8 cellular contexts compared by ENCODE assay signal in genomic region chr1:159780583-159781582, GRCh38. TPM values are rescaled to one million over a fixed set of nuclear protein-coding genes. Genes with fewer than 3 reads are reported as not detected.
DNase-seq lines count a peak whose midpoint lies in the region; ATAC-seq and TF ChIP-seq lines count a peak whose summit lies in the region.

Gene DUSP23 (plus strand): TSS chr1:159780962. CDS start chr1:159781101, 139 bp downstream.

- H3K4me1 ChIP-seq in colonic mucosa, result peaks cover 4% of the 10 kb centered on the region

- no peaks in the 10 kb centered on the region for H3K27me3 ChIP-seq in colonic mucosa
- no peaks in the 10 kb centered on the region for H3K27me3 ChIP-seq in layer of hippocampus (ENCODE audit: control insufficient read depth, insufficient read depth, low read length)

- ATAC-seq in GM19043 (IDR thresholded peaks at IDR 0.05; ENCODE audit: low read depth, unreplicated experiment) (peak; percentile 97), HG03378 (IDR thresholded peaks at IDR 0.05; ENCODE audit: unreplicated experiment) (peak; percentile 93)

- peak within 1 kb of the TSS; percentile 95 for H3K4me3 ChIP-seq in colonic mucosa

- TF ChIP-seq CTCF in colonic mucosa (IDR thresholded peaks at IDR 0.05), result peak; percentile 89

- H3K36me3 ChIP-seq in colonic mucosa, result no peaks in the 10 kb centered on the region

- DNase-seq in AG20443 (ENCODE audit: low spot score) (peak; percentile 99), NCI-H510A treated with DMSO at 0.1 percent for 48 hours (lab: John Stamatoyannopoulos, UW) (peak; percentile 96), colonic mucosa (peak; percentile 98)
- peak; percentile 99 for DNase-seq in activated CD4-positive, alpha-beta T cell treated with anti-CD3 and anti-CD28 coated beads, Interleukin-2, amount 10 ng/mL, durations not matched to agents 24 days and 14 days
- DNase-seq in stimulated activated CD4-positive, alpha-beta T cell treated with anti-CD3 and anti-CD28 coated beads, Interleukin-1b, Interleukin-23, amount 100 ng/mL, for 4 hours (ENCODE audit: low read depth in 2 of 2), result peak; percentile 92

- H3K36me3 Mint-ChIP-seq in activated CD4-positive, alpha-beta T cell treated with anti-CD3 and anti-CD28 coated beads, Interleukin-2, amount 10 ng/mL, durations not matched to agents 24 days and 14 days (ENCODE audit: low read depth), result no peaks in the 10 kb centered on the region

- H3K27ac ChIP-seq in colonic mucosa, result peak within 1 kb of the TSS; percentile 77
- H3K27ac ChIP-seq in layer of hippocampus (ENCODE audit: low read depth, low read length), result peak within 1 kb of the TSS; percentile 64

- no peaks in the 10 kb centered on the region for H3K9me3 Mint-ChIP-seq in activated CD4-positive, alpha-beta T cell treated with anti-CD3 and anti-CD28 coated beads, Interleukin-2, amount 10 ng/mL, durations not matched to agents 24 days and 14 days

- H3K27ac Mint-ChIP-seq in activated CD4-positive, alpha-beta T cell treated with anti-CD3 and anti-CD28 coated beads, Interleukin-2, amount 10 ng/mL, durations not matched to agents 24 days and 14 days, result peak within 1 kb of the TSS; percentile 30

- H3K9me3 ChIP-seq in colonic mucosa, result no peaks in the 10 kb centered on the region

- intact Hi-C loops in activated CD4-positive, alpha-beta T cell treated with anti-CD3 and anti-CD28 coated beads, Interleukin-2, amount 10 ng/mL, durations not matched to agents 24 days and 14 days (cut with micrococcal nuclease), result loop anchor here (1.0 to 5.0 kb wide), 5 partner anchors 110 to 321 kb away; partner anchors contain the start of gene PIGM
- intact Hi-C loops in colonic mucosa (cut with DNase I), result loop anchor here (5.0 kb wide), 1 partner anchor 111 kb away; no protein-coding TSS in a partner anchor

- H3K4me1 Mint-ChIP-seq in activated CD4-positive, alpha-beta T cell treated with anti-CD3 and anti-CD28 coated beads, Interleukin-2, amount 10 ng/mL, durations not matched to agents 24 days and 14 days, result peaks cover 7% of the 10 kb centered on the region

- H3K4me3 Mint-ChIP-seq in activated CD4-positive, alpha-beta T cell treated with anti-CD3 and anti-CD28 coated beads, Interleukin-2, amount 10 ng/mL, durations not matched to agents 24 days and 14 days, result peak within 1 kb of the TSS; percentile 80

- peak within 1 kb of the TSS; percentile 68 to 91 for H3K9ac ChIP-seq in colonic mucosa (ENCODE audit: low read depth in 2 of 2, low read length in 2 of 2)

- H3K27me3 Mint-ChIP-seq in activated CD4-positive, alpha-beta T cell treated with anti-CD3 and anti-CD28 coated beads, Interleukin-2, amount 10 ng/mL, durations not matched to agents 24 days and 14 days, result peaks cover 19% of the 10 kb centered on the region

RNA-seq across cellular contexts. Expression of gene DUSP23, which starts in this region (rescaled TPM):
- 30.9 and 33.0 TPM in 2 replicates for total RNA-seq in activated CD4-positive, alpha-beta T cell treated with anti-CD3 and anti-CD28 coated beads, Interleukin-2, amount 10 ng/mL, durations not matched to agents 24 days and 14 days
- 10 to 100 TPM; 43.3 to 50.4 TPM for total RNA-seq in colonic mucosa

Comparison
In these comparisons a context has a peak if more than half of its experiments do, and no peak if none do; other contexts are left out.
1. Peak in every context shown above with its lines: DNase-seq, ATAC-seq, H3K4me3 ChIP-seq and H3K27ac ChIP-seq.